25 cellular contexts compared by ENCODE assay signal in the genomic region with DNA sequence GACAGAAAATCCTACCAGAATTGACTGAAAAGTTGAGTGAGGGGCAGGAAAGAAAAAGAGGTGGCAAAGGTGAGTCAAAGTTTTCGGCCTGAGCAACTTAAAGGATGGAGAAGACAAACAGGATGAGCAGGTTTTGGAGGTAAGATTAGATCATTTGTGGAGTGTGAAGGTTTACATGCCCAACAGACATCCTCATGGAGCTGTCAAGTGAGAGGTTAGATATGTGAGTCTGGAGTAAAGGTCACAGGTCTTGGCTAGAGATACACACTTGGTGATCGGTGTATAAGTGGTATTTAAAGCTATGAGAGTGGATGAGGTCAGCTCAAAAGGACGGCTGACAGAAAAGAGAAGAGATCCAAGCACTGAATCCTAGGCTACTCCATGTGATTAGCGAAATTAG. TPM values are rescaled to one million over a fixed set of nuclear protein-coding genes. Genes with fewer than 3 reads are reported as not detected.
DNase-seq lines count a peak whose midpoint lies in the region; ATAC-seq, FAIRE-seq and TF ChIP-seq lines count a peak whose summit lies in the region.
"Had no signal": no experiment of that assay in that cellular context is flagged by ENCODE, and none has a peak within 500 bp of the region (broad histone marks: within the 10 kb centered on the region; RNA-seq: fewer than 3 reads in every experiment).

No MANE protein-coding gene starts in this region.

- no peaks in the 10 kb centered on the region for H3K9me2 ChIP-seq in PC-3 (replicated peaks; ENCODE audit: low read length)

- H3K9ac ChIP-seq in HepG2 (ENCODE audit: insufficient read depth, low read depth, low read length): no peak overlapping the region
- no peak overlapping the region for H3K9ac ChIP-seq in PC-3 (ENCODE audit: low read length)
- H3K9ac ChIP-seq: BLaER1 had no signal

- ATAC-seq in HepG2 (no peak), right lobe of liver (no peak), PC-3 (peak; percentile 46), T-helper 17 cell (no peak), GM18907 (IDR thresholded peaks at IDR 0.05; ENCODE audit: unreplicated experiment) (no peak)
- ATAC-seq: GM23338, HCT116 had no signal

- H3F3A ChIP-seq in PC-3 (ENCODE audit: low read length, unreplicated experiment): no peaks in the 10 kb centered on the region

- H3K4me1 Mint-ChIP-seq in T-helper 17 cell: peaks cover 7% of the 10 kb centered on the region
- H3K4me1 Mint-ChIP-seq: GM23338 had no signal

- TF ChIP-seq CTCF in HepG2 (CRISPR knock-in tag; IDR thresholded peaks at IDR 0.05) (no peak), right lobe of liver (IDR thresholded peaks at IDR 0.05) (no peak), PC-3 (conservative IDR thresholded peaks at IDR 0.05; ENCODE audit: low read depth, low read length) (no peak)

- CTCF ChIA-PET in HepG2 (lab: Yijun Ruan, JAX; ENCODE audit: low intra/inter-chr PET ratio, low total read pairs): no interaction called here
- CTCF ChIA-PET in PC-3 (lab: Charles Lee): interaction anchor here (0.6 kb wide), 1 partner anchor 49 kb away, joined by 5 read pairs; no protein-coding TSS in a partner anchor

- H3K36me3 ChIP-seq in HepG2 (replicated peaks in 1 of 2; ENCODE audit: control insufficient read depth in 1 of 2, insufficient read depth in 2 of 2, low read length in 2 of 2) (no peaks in the 10 kb centered on the region), right lobe of liver (no peaks in the 10 kb centered on the region), PC-3 (ENCODE audit: low read depth, low read length) (no peaks in the 10 kb centered on the region)

- no peak overlapping the region for H3K4me2 ChIP-seq in HepG2 (ENCODE audit: low read depth, low read length)
- peak overlapping the region; percentile 11; the same call in 1 of the 2 replicates for H3K4me2 ChIP-seq in PC-3 (ENCODE audit: low read length)
- H3K4me2 ChIP-seq: BLaER1, GM23338 had no signal

- H3K27me3 ChIP-seq in HepG2 (ENCODE audit: control insufficient read depth in 1 of 2, insufficient read depth in 2 of 2, low read length in 2 of 2): no peaks in the 10 kb centered on the region
- H3K27me3 ChIP-seq in right lobe of liver: no peaks in the 10 kb centered on the region
- H3K27me3 ChIP-seq in PC-3 (ENCODE audit: low read length): no peaks in the 10 kb centered on the region
- H3K27me3 ChIP-seq: BLaER1 had no signal

- POLR2A ChIA-PET in HepG2 (lab: Yijun Ruan, JAX): interaction anchor here (1.4 kb wide), 1 partner anchor 11 kb away, joined by 5 read pairs; no protein-coding TSS in a partner anchor
- POLR2A ChIA-PET in PC-3 (lab: Charles Lee; ENCODE audit: unreplicated experiment): no interaction called here

- H3K79me2 ChIP-seq in HepG2 (ENCODE audit: insufficient read depth, low read length) (no peaks in the 10 kb centered on the region), PC-3 (ENCODE audit: low read length) (no peaks in the 10 kb centered on the region)

- in situ Hi-C loops in HepG2 (cut with HindIII; ENCODE audit: extremely low pct_ligation_motif_present, low pct_unique_long_range_greater_than_20kb): no loop called here

- no peak overlapping the region for H3K27ac Mint-ChIP-seq in T-helper 17 cell
- H3K27ac Mint-ChIP-seq: CD4-positive, alpha-beta T cell; GM23338 had no signal

- no peak overlapping the region for H3K4me3 Mint-ChIP-seq in T-helper 17 cell
- H3K4me3 Mint-ChIP-seq: CD4-positive, alpha-beta T cell; GM23338 had no signal

- H3K27ac ChIP-seq in HepG2 (ENCODE audit: extremely low read length, insufficient read depth, low read length) (no peak overlapping the region), right lobe of liver (no peak overlapping the region), PC-3 (ENCODE audit: low read length) (no peak overlapping the region)
- H3K27ac ChIP-seq: BLaER1 had no signal

- DNase-seq in HepG2 (ENCODE audit: low spot score) (no peak), right lobe of liver (no peak), PC-3 (peak; percentile 74), islet precursor cell (peak; percentile 74), urothelium cell line (ENCODE audit: low spot score) (no peak), T-helper 17 cell (no peak)
- no peak for DNase-seq in NK-92 treated with Interleukin-12 subunit alpha and Interleukin-12 subunit beta, amount 100 ng/mL, for 24 hours (lab: John Stamatoyannopoulos, UW)
- DNase-seq: ACHN; CD4-positive, alpha-beta T cell; COR-L47; DND-41; IMR-90; MV-4-11; NCI-H1105 treated with DMSO at 0.1 percent for 48 hours; NCI-H2029 treated with DMSO at 0.1 percent for 48 hours; NCI-H524; NCI-H774 had no signal

- H3K27me3 Mint-ChIP-seq in T-helper 17 cell: no peaks in the 10 kb centered on the region
- H3K27me3 Mint-ChIP-seq: CD4-positive, alpha-beta T cell had no signal

- FAIRE-seq in HepG2 (lab: Jason Lieb, UNC) (no peak), urothelium cell line (lab: Jason Lieb, UNC) (peak; percentile 78)
- FAIRE-seq: G401.6, GM12892, HTR-8/SVneo, RCC 7860 had no signal

- intact Hi-C loops in HepG2 (cut with micrococcal nuclease; ENCODE audit: unreplicated experiment) (no loop called here), right lobe of liver (cut with DNase I) (loop anchor here in 1 of 2 donors (10.0 kb wide), 1 partner anchor 82 kb away; no protein-coding TSS in a partner anchor), PC-3 (cut with micrococcal nuclease) (no loop called here)

- no peak for TF ChIP-seq RAD21 in HepG2 (CRISPR knock-in tag; IDR thresholded peaks at IDR 0.05)

- TF ChIP-seq POLR2A in HepG2 (IDR thresholded peaks at IDR 0.05; ENCODE audit: insufficient read depth in 1 of 2, low read depth in 2 of 2, low read length in 2 of 2) (no peak), right lobe of liver (IDR thresholded peaks at IDR 0.05) (no peak)

- H3K4me3 ChIP-seq in HepG2 (replicated peaks in 1 of 3; ENCODE audit: insufficient read depth in 1 of 3, low read depth in 2 of 3, low read length in 3 of 3) (no peak overlapping the region), right lobe of liver (no peak overlapping the region), PC-3 (ENCODE audit: low read length) (no peak overlapping the region)
- H3K4me3 ChIP-seq: BLaER1, GM23338 had no signal

- peaks cover 5% of the 10 kb centered on the region for H3K36me3 Mint-ChIP-seq in T-helper 17 cell (ENCODE audit: low read depth)

- 81% methylated on average over 4 of the region's 4 CpGs for WGBS in HepG2 (ENCODE audit: low lambda C conversion rate)
- 70% methylated on average over 2 of the region's 4 CpGs for WGBS in right lobe of liver (ENCODE audit: insufficient coverage, low coverage, low lambda C conversion rate, missing lambda C conversion rate)

- H3K4me1 ChIP-seq in HepG2 (ENCODE audit: insufficient read depth, low read length) (peaks cover 53% of the 10 kb centered on the region), right lobe of liver (peaks cover 0 to 31% (median 15%) of the 10 kb centered on the region in 4 donors), PC-3 (ENCODE audit: insufficient read depth, low read length) (peaks cover 13% of the 10 kb centered on the region)
- H3K4me1 ChIP-seq: BLaER1 had no signal

- BruUV-seq in HepG2 (replicated peaks; lab: Mats Ljungman, UMichigan): no TSS peak
- no TSS peak for BruUV-seq in PC-3 (replicated peaks; lab: Mats Ljungman, UMichigan)

- H4K20me1 ChIP-seq in HepG2 (ENCODE audit: insufficient read depth, low read length) (no peaks in the 10 kb centered on the region), PC-3 (ENCODE audit: low read length) (no peaks in the 10 kb centered on the region)
- H4K20me1 ChIP-seq: BLaER1 had no signal

- no peak overlapping the region for H2AFZ ChIP-seq in HepG2 (ENCODE audit: low read length)
- no peak overlapping the region for H2AFZ ChIP-seq in PC-3 (ENCODE audit: low read length)
- H2AFZ ChIP-seq: GM23338 had no signal

- peaks cover 6% of the 10 kb centered on the region for H3K9me3 ChIP-seq in HepG2 (ENCODE audit: low read length)
- no peaks in the 10 kb centered on the region for H3K9me3 ChIP-seq in right lobe of liver
- H3K9me3 ChIP-seq in PC-3 (ENCODE audit: low read length): no peaks in the 10 kb centered on the region
- no peaks in the 10 kb centered on the region for H3K9me3 ChIP-seq in T-helper 17 cell (ENCODE audit: control insufficient read depth, low read length, poor library complexity, severe bottlenecking)

- no peak for TF ChIP-seq EP300 in HepG2 (IDR thresholded peaks at IDR 0.05; ENCODE audit: low read depth in 2 of 2, low read length in 2 of 2)
- TF ChIP-seq EP300 in HepG2 (CRISPR knock-in tag; IDR thresholded peaks at IDR 0.05; ENCODE audit: borderline replicate concordance): no peak

RNA-seq across cellular contexts. Expression of a gene that starts 11.1 kb away (rescaled TPM):
- 277 and 357 TPM in 2 replicates for total RNA-seq in HepG2 (2016; rRNA removed; fragmentation: Illumina TruSeq; extraction: Trizol)
- total RNA-seq in HepG2 (2016; cell fraction: cytosol; rRNA removed; fragmentation: Illumina TruSeq; extraction: Trizol; ENCODE audit: low read depth): 95.1 and 97.4 TPM in 2 replicates
- 277 and 377 TPM in 2 replicates for total RNA-seq in HepG2 (2016; cell fraction: insoluble cytoplasmic fraction; rRNA removed; fragmentation: Illumina TruSeq; extraction: Trizol)
- 78.5 and 96.6 TPM in 2 replicates for total RNA-seq in HepG2 (2016; cell fraction: membrane; rRNA removed; fragmentation: Illumina TruSeq; extraction: Trizol)
- total RNA-seq in HepG2 (2016; cell fraction: nucleus; rRNA removed; fragmentation: Illumina TruSeq; extraction: Trizol): 143 and 145 TPM in 2 replicates
- polyA plus RNA-seq in HepG2 (2011; rRNA removed): 243 and 261 TPM in 2 replicates
- 156 and 261 TPM in 2 replicates for polyA plus RNA-seq in HepG2 (2011; cell fraction: cytosol; rRNA removed)
- 65.4 and 82.9 TPM in 2 replicates for polyA plus RNA-seq in HepG2 (2011; cell fraction: nucleus; rRNA removed)
- 263 and 319 TPM in 2 replicates for polyA plus RNA-seq in HepG2 (2012)
- 53.2 and 57.8 TPM in 2 replicates for polyA plus RNA-seq in HepG2 (2016; cell fraction: cytosol; fragmentation: Illumina TruSeq; extraction: Trizol; ENCODE audit: low read depth)
- 305 and 333 TPM in 2 replicates for polyA plus RNA-seq in HepG2 (2016; cell fraction: insoluble cytoplasmic fraction; fragmentation: Illumina TruSeq; extraction: Trizol; ENCODE audit: low read depth)
- 53.7 and 63.8 TPM in 2 replicates for polyA plus RNA-seq in HepG2 (2016; cell fraction: membrane; fragmentation: Illumina TruSeq; extraction: Trizol; ENCODE audit: low read depth)
- 156 and 160 TPM in 2 replicates for polyA plus RNA-seq in HepG2 (2016; cell fraction: nucleus; fragmentation: Illumina TruSeq; extraction: Trizol; ENCODE audit: insufficient read depth, low read depth)
- 91.9 and 99.7 TPM in 2 replicates for polyA minus RNA-seq in HepG2 (2011; rRNA and poly(A)+ RNA removed; ENCODE audit: low replicate concordance)
- polyA minus RNA-seq in HepG2 (2011; cell fraction: cytosol; rRNA and poly(A)+ RNA removed): 172 and 198 TPM in 2 replicates
- 130 and 202 TPM in 2 replicates for polyA minus RNA-seq in HepG2 (2011; cell fraction: nucleus; rRNA and poly(A)+ RNA removed)
- 100 to 1,000 TPM in 5 of 6 experiments, 10 to 100 TPM in 1; 82.1 to 309 (median 225) TPM for total RNA-seq in right lobe of liver
- 254 and 329 TPM in 2 replicates for total RNA-seq in PC-3 (2014; rRNA removed)
- 100 to 1,000 TPM; 480 to 500 TPM for total RNA-seq in T-helper 17 cell

RNA-seq across cellular contexts. Expression of a gene that starts 16.7 kb away (rescaled TPM):
- 0.46 and 1.0 TPM in 2 replicates for total RNA-seq in HepG2 (2016; rRNA removed; fragmentation: Illumina TruSeq; extraction: Trizol)
- total RNA-seq in HepG2 (2016; cell fraction: cytosol; rRNA removed; fragmentation: Illumina TruSeq; extraction: Trizol; ENCODE audit: low read depth): 0.35 and 1.3 TPM in 2 replicates
- total RNA-seq in HepG2 (2016; cell fraction: insoluble cytoplasmic fraction; rRNA removed; fragmentation: Illumina TruSeq; extraction: Trizol): 0.97 and 0.98 TPM in 2 replicates
- 0.49 and 0.76 TPM in 2 replicates for total RNA-seq in HepG2 (2016; cell fraction: membrane; rRNA removed; fragmentation: Illumina TruSeq; extraction: Trizol)
- total RNA-seq in HepG2 (2016; cell fraction: nucleus; rRNA removed; fragmentation: Illumina TruSeq; extraction: Trizol): 0.47 and 1.3 TPM in 2 replicates
- polyA plus RNA-seq in HepG2 (2011; rRNA removed): 0.98 and 1.6 TPM in 2 replicates
- polyA plus RNA-seq in HepG2 (2011; cell fraction: cytosol; rRNA removed): 1.0 and 1.4 TPM in 2 replicates
- polyA plus RNA-seq in HepG2 (2011; cell fraction: nucleus; rRNA removed): 3.6 and 4.1 TPM in 2 replicates
- polyA plus RNA-seq in HepG2 (2012): 2.6 and 3.3 TPM in 2 replicates
- 0.16 and 0.17 TPM in 2 replicates for polyA plus RNA-seq in HepG2 (2016; cell fraction: cytosol; fragmentation: Illumina TruSeq; extraction: Trizol; ENCODE audit: low read depth)
- 0.60 and 0.63 TPM in 2 replicates for polyA plus RNA-seq in HepG2 (2016; cell fraction: insoluble cytoplasmic fraction; fragmentation: Illumina TruSeq; extraction: Trizol; ENCODE audit: low read depth)
- polyA plus RNA-seq in HepG2 (2016; cell fraction: membrane; fragmentation: Illumina TruSeq; extraction: Trizol; ENCODE audit: low read depth): 0.25 and 0.37 TPM in 2 replicates
- 1.1 and 1.2 TPM in 2 replicates for polyA plus RNA-seq in HepG2 (2016; cell fraction: nucleus; fragmentation: Illumina TruSeq; extraction: Trizol; ENCODE audit: insufficient read depth, low read depth)
- 0.75 and 0.82 TPM in 2 replicates for polyA minus RNA-seq in HepG2 (2011; rRNA and poly(A)+ RNA removed; ENCODE audit: low replicate concordance)
- polyA minus RNA-seq in HepG2 (2011; cell fraction: cytosol; rRNA and poly(A)+ RNA removed): 0.89 and 0.97 TPM in 2 replicates
- 2.8 and 4.2 TPM in 2 replicates for polyA minus RNA-seq in HepG2 (2011; cell fraction: nucleus; rRNA and poly(A)+ RNA removed)
- 10 to 100 TPM in 5 of 6 experiments, 1 to 10 TPM in 1; 3.1 to 64.5 (median 19.1) TPM for total RNA-seq in right lobe of liver
- total RNA-seq in PC-3 (2014; rRNA removed): 0.07 and 0.12 TPM in 2 replicates
- total RNA-seq in T-helper 17 cell: 1 to 10 TPM in 1 of 2 donors, under 1 TPM in 1; 0.92 to 3.2 TPM

RNA-seq across cellular contexts. Expression of a gene that starts 25.5 kb away (rescaled TPM):
- total RNA-seq in HepG2 (2016; rRNA removed; fragmentation: Illumina TruSeq; extraction: Trizol) (340 and 475 TPM in 2 replicates), right lobe of liver (100 to 1,000 TPM; 113 to 281 (median 185) TPM), PC-3 (2014; rRNA removed) (233 and 308 TPM in 2 replicates), T-helper 17 cell (100 to 1,000 TPM; 172 to 178 TPM)
- total RNA-seq in HepG2 (2016; cell fraction: cytosol; rRNA removed; fragmentation: Illumina TruSeq; extraction: Trizol; ENCODE audit: low read depth): 118 and 121 TPM in 2 replicates
- 344 and 488 TPM in 2 replicates for total RNA-seq in HepG2 (2016; cell fraction: insoluble cytoplasmic fraction; rRNA removed; fragmentation: Illumina TruSeq; extraction: Trizol)
- 130 and 135 TPM in 2 replicates for total RNA-seq in HepG2 (2016; cell fraction: membrane; rRNA removed; fragmentation: Illumina TruSeq; extraction: Trizol)
- 113 and 117 TPM in 2 replicates for total RNA-seq in HepG2 (2016; cell fraction: nucleus; rRNA removed; fragmentation: Illumina TruSeq; extraction: Trizol)
- 238 and 265 TPM in 2 replicates for polyA plus RNA-seq in HepG2 (2011; rRNA removed)
- 202 and 250 TPM in 2 replicates for polyA plus RNA-seq in HepG2 (2011; cell fraction: cytosol; rRNA removed)
- 45.6 and 55.4 TPM in 2 replicates for polyA plus RNA-seq in HepG2 (2011; cell fraction: nucleus; rRNA removed)
- polyA plus RNA-seq in HepG2 (2012): 212 and 213 TPM in 2 replicates
- polyA plus RNA-seq in HepG2 (2016; cell fraction: cytosol; fragmentation: Illumina TruSeq; extraction: Trizol; ENCODE audit: low read depth): 96.0 and 108 TPM in 2 replicates
- 470 and 496 TPM in 2 replicates for polyA plus RNA-seq in HepG2 (2016; cell fraction: insoluble cytoplasmic fraction; fragmentation: Illumina TruSeq; extraction: Trizol; ENCODE audit: low read depth)
- 102 and 106 TPM in 2 replicates for polyA plus RNA-seq in HepG2 (2016; cell fraction: membrane; fragmentation: Illumina TruSeq; extraction: Trizol; ENCODE audit: low read depth)
- 168 and 175 TPM in 2 replicates for polyA plus RNA-seq in HepG2 (2016; cell fraction: nucleus; fragmentation: Illumina TruSeq; extraction: Trizol; ENCODE audit: insufficient read depth, low read depth)
- polyA minus RNA-seq in HepG2 (2011; rRNA and poly(A)+ RNA removed; ENCODE audit: low replicate concordance): 114 and 173 TPM in 2 replicates
- 94.2 and 95.6 TPM in 2 replicates for polyA minus RNA-seq in HepG2 (2011; cell fraction: cytosol; rRNA and poly(A)+ RNA removed)
- 30.6 and 55.3 TPM in 2 replicates for polyA minus RNA-seq in HepG2 (2011; cell fraction: nucleus; rRNA and poly(A)+ RNA removed)

Comparison
In these comparisons a context has a peak if more than half of its experiments do, and no peak if none do; other contexts are left out.
1. DNase-seq: peak in PC-3 (single experiment) and islet precursor cell (single experiment); none in HepG2 (single experiment), right lobe of liver (0 of 3), urothelium cell line (single experiment), T-helper 17 cell (0 of 3) and NK-92 treated with Interleukin-12 subunit alpha and Interleukin-12 subunit beta, amount 100 ng/mL, for 24 hours (single experiment).